1 cellular context compared by ENCODE assay signal in genomic region chr20:16574656-16575355, GRCh38.
TF ChIP-seq lines count a peak whose summit lies in the region.

No MANE protein-coding gene starts in this region.

TF ChIP-seq in HepG2, 621 proteins besides CTCF, POLR2A, EP300 and RAD21 (continued from another document and continues in another):
- TF ChIP-seq ZNF580 (CRISPR knock-in tag; IDR thresholded peaks at IDR 0.05; ENCODE audit: borderline replicate concordance, low read depth) (peak; percentile 88; the same call in 1 of the 2 replicates), ZNF724P (CRISPR knock-in tag; IDR thresholded peaks at IDR 0.05; ENCODE audit: borderline replicate concordance) (no peak; the same call in 1 of the 2 replicates), TCF7L2 (IDR thresholded peaks at IDR 0.05; ENCODE audit: low read depth, low read length) (no peak), POLR2AphosphoS2 (IDR thresholded peaks at IDR 0.05; ENCODE audit: low read depth, low read length) (no peak), PITX1 (CRISPR knock-in tag; IDR thresholded peaks at IDR 0.05) (peak; percentile 45; the same call in 1 of the 2 replicates), HDAC2 (CRISPR knock-in tag; IDR thresholded peaks at IDR 0.05) (peak; percentile 48; the same call in 1 of the 2 replicates), ZNF296 (CRISPR knock-in tag; conservative IDR thresholded peaks at IDR 0.05) (no peak), CBX1 (IDR thresholded peaks at IDR 0.05; ENCODE audit: low read depth) (peak; percentile 92), ZFYVE20 (CRISPR knock-in tag; IDR thresholded peaks at IDR 0.05; ENCODE audit: borderline replicate concordance, low read depth) (no peak), ZNF839 (CRISPR knock-in tag; IDR thresholded peaks at IDR 0.05; ENCODE audit: borderline replicate concordance) (no peak), PHF8 (CRISPR knock-in tag; IDR thresholded peaks at IDR 0.05) (peak; percentile 49), NFAT5 (CRISPR knock-in tag; IDR thresholded peaks at IDR 0.05) (peak; percentile 77; the same call in 1 of the 2 replicates), KLF15 (CRISPR knock-in tag; IDR thresholded peaks at IDR 0.05; ENCODE audit: borderline replicate concordance) (no peak), MED13 (CRISPR knock-in tag; IDR thresholded peaks at IDR 0.05) (peak; percentile 69; the same call in 1 of the 2 replicates), IRF2 (CRISPR knock-in tag; IDR thresholded peaks at IDR 0.05) (peak; percentile 51; the same call in 1 of the 2 replicates), PAX8 (CRISPR knock-in tag; IDR thresholded peaks at IDR 0.05; ENCODE audit: borderline replicate concordance) (no peak), ZNF407 (CRISPR knock-in tag; IDR thresholded peaks at IDR 0.05; ENCODE audit: not compliant biosample characterization) (no peak), PRPF4 (IDR thresholded peaks at IDR 0.05; ENCODE audit: low read depth, low read length, poor library complexity, severe bottlenecking) (no peak), GZF1 (CRISPR knock-in tag; IDR thresholded peaks at IDR 0.05) (0 out of 2 replicates have a peak, but pooled peaks have one; percentile 38), ZMAT5 (CRISPR knock-in tag; IDR thresholded peaks at IDR 0.05; ENCODE audit: borderline replicate concordance, low read depth) (no peak), TBP (CRISPR knock-in tag; IDR thresholded peaks at IDR 0.05) (peak; percentile 45; the same call in 1 of the 2 replicates), ZNF205 (CRISPR knock-in tag; IDR thresholded peaks at IDR 0.05) (peak; percentile 91), ZBTB25 (CRISPR knock-in tag; IDR thresholded peaks at IDR 0.05) (peak; percentile 52), ZNF382 (CRISPR knock-in tag; IDR thresholded peaks at IDR 0.05; ENCODE audit: borderline replicate concordance) (no peak), TGIF2 (CRISPR knock-in tag; IDR thresholded peaks at IDR 0.05) (peak; percentile 51; the same call in 1 of the 2 replicates), ZNF766 (CRISPR knock-in tag; IDR thresholded peaks at IDR 0.05; ENCODE audit: borderline replicate concordance) (no peak), PATZ1 (CRISPR knock-in tag; IDR thresholded peaks at IDR 0.05) (peak; percentile 94), KIAA2018 (CRISPR knock-in tag; IDR thresholded peaks at IDR 0.05; ENCODE audit: borderline replicate concordance) (no peak), REL (CRISPR knock-in tag; conservative IDR thresholded peaks at IDR 0.05) (no peak)
